Comparison of ENCODE assay signal across 1 cellular context in genomic region chr14:59130472-59130871, GRCh38.
TF ChIP-seq lines count a peak whose summit lies in the region.

No MANE protein-coding gene starts in this region.

TF ChIP-seq in GM23338, 12 proteins besides CTCF, POLR2A, EP300 and RAD21:
- TF ChIP-seq, protein P1, sequence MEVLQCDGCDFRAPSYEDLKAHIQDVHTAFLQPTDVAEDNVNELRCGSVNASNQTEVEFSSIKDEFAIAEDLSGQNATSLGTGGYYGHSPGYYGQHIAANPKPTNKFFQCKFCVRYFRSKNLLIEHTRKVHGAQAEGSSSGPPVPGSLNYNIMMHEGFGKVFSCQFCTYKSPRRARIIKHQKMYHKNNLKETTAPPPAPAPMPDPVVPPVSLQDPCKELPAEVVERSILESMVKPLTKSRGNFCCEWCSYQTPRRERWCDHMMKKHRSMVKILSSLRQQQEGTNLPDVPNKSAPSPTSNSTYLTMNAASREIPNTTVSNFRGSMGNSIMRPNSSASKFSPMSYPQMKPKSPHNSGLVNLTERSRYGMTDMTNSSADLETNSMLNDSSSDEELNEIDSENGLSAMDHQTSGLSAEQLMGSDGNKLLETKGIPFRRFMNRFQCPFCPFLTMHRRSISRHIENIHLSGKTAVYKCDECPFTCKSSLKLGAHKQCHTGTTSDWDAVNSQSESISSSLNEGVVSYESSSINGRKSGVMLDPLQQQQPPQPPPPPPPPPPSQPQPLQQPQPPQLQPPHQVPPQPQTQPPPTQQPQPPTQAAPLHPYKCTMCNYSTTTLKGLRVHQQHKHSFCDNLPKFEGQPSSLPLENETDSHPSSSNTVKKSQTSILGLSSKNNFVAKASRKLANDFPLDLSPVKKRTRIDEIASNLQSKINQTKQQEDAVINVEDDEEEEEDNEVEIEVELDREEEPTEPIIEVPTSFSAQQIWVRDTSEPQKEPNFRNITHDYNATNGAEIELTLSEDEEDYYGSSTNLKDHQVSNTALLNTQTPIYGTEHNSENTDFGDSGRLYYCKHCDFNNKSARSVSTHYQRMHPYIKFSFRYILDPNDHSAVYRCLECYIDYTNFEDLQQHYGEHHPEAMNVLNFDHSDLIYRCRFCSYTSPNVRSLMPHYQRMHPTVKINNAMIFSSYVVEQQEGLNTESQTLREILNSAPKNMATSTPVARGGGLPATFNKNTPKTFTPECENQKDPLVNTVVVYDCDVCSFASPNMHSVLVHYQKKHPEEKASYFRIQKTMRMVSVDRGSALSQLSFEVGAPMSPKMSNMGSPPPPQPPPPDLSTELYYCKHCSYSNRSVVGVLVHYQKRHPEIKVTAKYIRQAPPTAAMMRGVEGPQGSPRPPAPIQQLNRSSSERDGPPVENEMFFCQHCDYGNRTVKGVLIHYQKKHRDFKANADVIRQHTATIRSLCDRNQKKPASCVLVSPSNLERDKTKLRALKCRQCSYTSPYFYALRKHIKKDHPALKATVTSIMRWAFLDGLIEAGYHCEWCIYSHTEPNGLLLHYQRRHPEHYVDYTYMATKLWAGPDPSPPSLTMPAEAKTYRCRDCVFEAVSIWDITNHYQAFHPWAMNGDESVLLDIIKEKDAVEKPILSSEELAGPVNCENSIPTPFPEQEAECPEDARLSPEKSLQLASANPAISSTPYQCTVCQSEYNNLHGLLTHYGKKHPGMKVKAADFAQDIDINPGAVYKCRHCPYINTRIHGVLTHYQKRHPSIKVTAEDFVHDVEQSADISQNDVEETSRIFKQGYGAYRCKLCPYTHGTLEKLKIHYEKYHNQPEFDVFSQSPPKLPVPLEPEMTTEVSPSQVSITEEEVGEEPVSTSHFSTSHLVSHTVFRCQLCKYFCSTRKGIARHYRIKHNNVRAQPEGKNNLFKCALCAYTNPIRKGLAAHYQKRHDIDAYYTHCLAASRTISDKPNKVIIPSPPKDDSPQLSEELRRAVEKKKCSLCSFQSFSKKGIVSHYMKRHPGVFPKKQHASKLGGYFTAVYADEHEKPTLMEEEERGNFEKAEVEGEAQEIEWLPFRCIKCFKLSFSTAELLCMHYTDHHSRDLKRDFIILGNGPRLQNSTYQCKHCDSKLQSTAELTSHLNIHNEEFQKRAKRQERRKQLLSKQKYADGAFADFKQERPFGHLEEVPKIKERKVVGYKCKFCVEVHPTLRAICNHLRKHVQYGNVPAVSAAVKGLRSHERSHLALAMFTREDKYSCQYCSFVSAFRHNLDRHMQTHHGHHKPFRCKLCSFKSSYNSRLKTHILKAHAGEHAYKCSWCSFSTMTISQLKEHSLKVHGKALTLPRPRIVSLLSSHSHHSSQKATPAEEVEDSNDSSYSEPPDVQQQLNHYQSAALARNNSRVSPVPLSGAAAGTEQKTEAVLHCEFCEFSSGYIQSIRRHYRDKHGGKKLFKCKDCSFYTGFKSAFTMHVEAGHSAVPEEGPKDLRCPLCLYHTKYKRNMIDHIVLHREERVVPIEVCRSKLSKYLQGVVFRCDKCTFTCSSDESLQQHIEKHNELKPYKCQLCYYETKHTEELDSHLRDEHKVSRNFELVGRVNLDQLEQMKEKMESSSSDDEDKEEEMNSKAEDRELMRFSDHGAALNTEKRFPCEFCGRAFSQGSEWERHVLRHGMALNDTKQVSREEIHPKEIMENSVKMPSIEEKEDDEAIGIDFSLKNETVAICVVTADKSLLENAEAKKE (CRISPR knock-in tag; IDR thresholded peaks at IDR 0.05), result no peak
- TF ChIP-seq NANOG (IDR thresholded peaks at IDR 0.05; ENCODE audit: borderline replicate concordance) (no peak), POLR2AphosphoS5 (IDR thresholded peaks at IDR 0.05; ENCODE audit: low read depth) (no peak)
